In the genomic region with DNA sequence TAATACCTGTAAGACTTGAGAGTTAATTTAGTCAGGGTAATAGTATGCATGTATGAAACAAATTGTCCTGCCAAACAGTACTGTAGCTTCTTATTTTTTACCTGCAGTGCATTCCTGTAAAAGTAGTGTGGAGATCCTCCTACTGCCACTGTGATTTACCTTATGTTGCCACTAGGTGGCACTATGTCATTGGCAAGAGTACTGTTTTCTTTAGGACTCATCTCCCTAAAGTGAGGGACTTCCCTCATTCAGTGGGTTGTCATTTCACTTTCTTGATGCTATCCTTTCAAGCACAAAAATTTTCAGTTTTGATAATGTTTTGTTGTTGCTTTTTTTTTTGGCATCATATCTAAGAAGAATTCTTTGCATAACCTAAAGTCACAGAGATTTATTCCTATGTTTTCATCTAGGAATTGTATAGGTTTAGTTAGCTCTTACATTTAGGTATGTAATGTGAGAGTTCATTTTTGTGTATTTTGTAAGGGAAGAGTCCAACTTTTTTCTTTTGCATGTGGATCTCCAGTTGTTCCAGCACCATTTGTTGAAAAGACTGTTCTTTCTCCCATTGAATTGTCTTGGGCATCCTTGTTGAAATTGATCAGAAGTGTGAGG, we compare ENCODE assay signal across 8 cellular contexts.
DNase-seq lines count a peak whose midpoint lies in the region; ATAC-seq, FAIRE-seq and TF ChIP-seq lines count a peak whose summit lies in the region.

No MANE protein-coding gene starts in this region.

- TF ChIP-seq CTCF in H1 (IDR thresholded peaks at IDR 0.05; ENCODE audit: control extremely low read depth in 1 of 3, insufficient read depth in 1 of 3, low read depth in 1 of 3, low read length in 3 of 3) = peak in 2 of 3 experiments; percentile 68 to 72; a peak in 3 of 4 replicates
- TF ChIP-seq CTCF in mucosa of descending colon (IDR thresholded peaks at IDR 0.05) = peak; percentile 52

- H3K56ac ChIP-seq in H1 (replicated peaks; ENCODE audit: insufficient read length, low read depth, low read length) = no peak overlapping the region

- H3K27ac ChIP-seq in H1 (ENCODE audit: low read depth, low read length) = no peak overlapping the region

- no peak overlapping the region for H3K14ac ChIP-seq in H1 (ENCODE audit: insufficient read length)

- no peak overlapping the region for H2BK5ac ChIP-seq in H1 (ENCODE audit: low read depth, low read length)

- H3K27me3 ChIP-seq in H1 (replicated peaks in 1 of 4; ENCODE audit: control insufficient read depth in 3 of 4, extremely low read depth in 1 of 4, insufficient read depth in 3 of 4, low read length in 3 of 4) = no peaks in the 10 kb centered on the region

- H2AK5ac ChIP-seq in H1 (ENCODE audit: low read depth, low read length) = no peak overlapping the region

- no peak overlapping the region for H3K18ac ChIP-seq in H1 (ENCODE audit: extremely low read depth, low read length)

- ATAC-seq in GM18508 (IDR thresholded peaks at IDR 0.05; ENCODE audit: insufficient read depth, unreplicated experiment) (peak; percentile 65), HG03097 (IDR thresholded peaks at IDR 0.05; ENCODE audit: low FRiP score, unreplicated experiment) (peak; percentile 61), mucosa of descending colon (peak; percentile 95)
- peak; percentile 88 for ATAC-seq in stimulated activated naive CD8-positive, alpha-beta T cell treated with anti-CD3 and anti-CD28 coated beads, Interleukin-15, Interleukin-2, amounts not matched to agents 100 U/mL and 50 U/mL, for 24 hours

- no peak for TF ChIP-seq POLR2A in H1 (IDR thresholded peaks at IDR 0.05; ENCODE audit: control extremely low read depth in 1 of 2, low read depth in 2 of 2, low read length in 2 of 2)

- CTCF ChIA-PET in H1 (lab: Charles Lee; ENCODE audit: partially characterized antibody) = interaction anchor here (1.0 to 4.7 kb wide), 17 partner anchors 10 to 189 kb away, joined by 3 to 28 read pairs (median 3); no protein-coding TSS in a partner anchor

- no peak for TF ChIP-seq EP300 in H1 (IDR thresholded peaks at IDR 0.05; ENCODE audit: borderline replicate concordance in 1 of 2, low read depth in 2 of 2, low read length in 2 of 2)

- intact Hi-C loops in mucosa of descending colon (cut with DNase I, micrococcal nuclease) = no loop called here

- FAIRE-seq in H1 (lab: Jason Lieb, UNC) = no peak

- no peak overlapping the region for H3K9ac ChIP-seq in H1 (replicated peaks in 1 of 4; ENCODE audit: extremely low read depth in 1 of 4, low read depth in 3 of 4, low read length in 3 of 4)

- H4K91ac ChIP-seq in H1 (replicated peaks; ENCODE audit: insufficient read length, low read length) = no peak overlapping the region

- no peaks in the 10 kb centered on the region for H3K23me2 ChIP-seq in H1 (ENCODE audit: low read depth, low read length)

- no peak overlapping the region for H2BK120ac ChIP-seq in H1 (replicated peaks; ENCODE audit: low read depth, low read length)

- peaks cover 3% of the 10 kb centered on the region for H3K79me1 ChIP-seq in H1 (ENCODE audit: low read depth, low read length)

- no peak overlapping the region for H2BK12ac ChIP-seq in H1 (ENCODE audit: low read depth, low read length)

- no peak overlapping the region for H4K5ac ChIP-seq in H1 (ENCODE audit: insufficient read length, low read depth, low read length)

- H2AFZ ChIP-seq in H1 (ENCODE audit: low read length) = no peak overlapping the region

- no peak overlapping the region for H2BK15ac ChIP-seq in H1 (ENCODE audit: low read length)

- H3K4me1 ChIP-seq in H1 (replicated peaks in 1 of 4; ENCODE audit: control insufficient read depth in 3 of 4, insufficient read depth in 4 of 4, low read length in 3 of 4) (peaks cover 0 to 4% (median 0%) of the 10 kb centered on the region in 4 experiments; a peak in 2 of 7 replicates), mucosa of descending colon (ENCODE audit: low read depth) (no peaks in the 10 kb centered on the region)

- POLR2A ChIA-PET in H1 (lab: Charles Lee; ENCODE audit: partially characterized antibody) = interaction anchor here (0.8 kb wide), 1 partner anchor 25 kb away, joined by 3 read pairs; no protein-coding TSS in a partner anchor

- H3K9me3 ChIP-seq in H1 (ENCODE audit: insufficient read depth in 2 of 2, low read depth in 1 of 2, low read length in 1 of 2) (no peaks in the 10 kb centered on the region), mucosa of descending colon (no peaks in the 10 kb centered on the region)

- H3K79me2 ChIP-seq in H1 (ENCODE audit: control insufficient read depth in 1 of 2, insufficient read depth in 2 of 2, low read length in 2 of 2) = peaks cover 0 to 39% of the 10 kb centered on the region in 2 experiments; a peak in 3 of 4 replicates

- H4K20me1 ChIP-seq in H1 (replicated peaks in 1 of 2; ENCODE audit: control insufficient read depth in 1 of 2, insufficient read depth in 2 of 2, low read length in 2 of 2) = peaks cover 2 to 5% of the 10 kb centered on the region in 2 experiments

- no peak overlapping the region for H2BK20ac ChIP-seq in H1 (ENCODE audit: low read length)

- no peak overlapping the region for H4K8ac ChIP-seq in H1 (ENCODE audit: extremely low read depth, insufficient read depth, low read length)

- no peak overlapping the region for H3K4ac ChIP-seq in H1 (replicated peaks; ENCODE audit: insufficient read length, low read depth, low read length)

- DNase-seq in AG08396 (ENCODE audit: low spot score) = peak; percentile 51
- DNase-seq in NCI-H446 (lab: John Stamatoyannopoulos, UW) = peak; percentile 59 to 74
- peak; percentile 21 for DNase-seq in activated CD4-positive, alpha-beta T cell treated with anti-CD3 and anti-CD28 coated beads for 1 hour
- peak in 1 of 2 experiments; percentile 69 for DNase-seq in H1 (ENCODE audit: low read depth in 1 of 2, low spot score in 2 of 2)
- peak in 1 of 3 donors; percentile 89 for DNase-seq in mucosa of descending colon
- DNase-seq in stimulated activated naive CD8-positive, alpha-beta T cell treated with anti-CD3 and anti-CD28 coated beads, Interleukin-15, Interleukin-2, amounts not matched to agents 100 U/mL and 50 U/mL, for 24 hours = peak; percentile 62

- H3K4me3 ChIP-seq in H1 (ENCODE audit: extremely low read depth in 1 of 4, insufficient read depth in 2 of 4, low read depth in 3 of 4, low read length in 4 of 4) (no peak overlapping the region), mucosa of descending colon (no peak overlapping the region)

- peak; percentile 77 to 82 for TF ChIP-seq RAD21 in H1 (IDR thresholded peaks at IDR 0.05 in 1 of 2, conservative IDR thresholded peaks at IDR 0.05 in 1 of 2; ENCODE audit: low read depth in 2 of 2, low read length in 2 of 2)

- H3K4me2 ChIP-seq in H1 (ENCODE audit: insufficient read depth in 1 of 2, low read depth in 2 of 2, low read length in 2 of 2) = no peak overlapping the region

- no peak overlapping the region for H3K23ac ChIP-seq in H1 (ENCODE audit: insufficient read length)

- H3K36me3 ChIP-seq in H1 (ENCODE audit: control insufficient read depth in 2 of 4, insufficient read depth in 4 of 4, low read length in 3 of 4) (no peaks in the 10 kb centered on the region), mucosa of descending colon (ENCODE audit: low read depth) (no peaks in the 10 kb centered on the region)

TF ChIP-seq in H1, 55 proteins besides CTCF, POLR2A, EP300 and RAD21 (continues in another document):
- TF ChIP-seq BCL11A (IDR thresholded peaks at IDR 0.05; ENCODE audit: low read depth in 2 of 2, low read length in 2 of 2) (no peak), SIX5 (IDR thresholded peaks at IDR 0.05; ENCODE audit: low read depth, low read length) (no peak), SUZ12 (IDR thresholded peaks at IDR 0.05; ENCODE audit: low read length) (no peak), CHD2 (IDR thresholded peaks at IDR 0.05; ENCODE audit: low read length) (no peak), CBX8 (IDR thresholded peaks at IDR 0.05; ENCODE audit: borderline replicate concordance, low read depth, low read length) (no peak), PHF8 (conservative IDR thresholded peaks at IDR 0.05; ENCODE audit: low read depth, low read length) (no peak), SRF (IDR thresholded peaks at IDR 0.05; ENCODE audit: low read depth, low read length) (no peak), SIRT6 (IDR thresholded peaks at IDR 0.05; ENCODE audit: low read length) (no peak), HDAC6 (IDR thresholded peaks at IDR 0.05; ENCODE audit: low read depth, low read length) (no peak), SP2 (IDR thresholded peaks at IDR 0.05; ENCODE audit: low read length) (no peak), ATF2 (IDR thresholded peaks at IDR 0.05; ENCODE audit: low read length) (no peak), TAF7 (optimal IDR thresholded peaks at IDR 0.05; ENCODE audit: borderline replicate concordance, low read depth, low read length) (no peak), KDM5A (IDR thresholded peaks at IDR 0.05; ENCODE audit: low read length) (no peak)
